In genomic region chr2:214995926-214996670, GRCh38 we compare ENCODE assay signal across 12 cellular contexts.
DNase-seq lines count a peak whose midpoint lies in the region; ATAC-seq and TF ChIP-seq lines count a peak whose summit lies in the region.
"Had no signal": no experiment of that assay in that cellular context is flagged by ENCODE, and none has a peak within 500 bp of the region (broad histone marks: within the 10 kb centered on the region; RNA-seq: fewer than 3 reads in every experiment).

No MANE protein-coding gene starts in this region.

- no peaks in the 10 kb centered on the region for H3K36me3 ChIP-seq in vagina

- no peaks in the 10 kb centered on the region for H3K4me1 ChIP-seq in vagina

- DNase-seq in foreskin fibroblast, result no peak
- no peak for DNase-seq in stimulated activated CD4-positive, alpha-beta T cell treated with anti-CD3 and anti-CD28 coated beads, Interleukin-12 subunit alpha, Interleukin-12 subunit beta, amount 100 ng/mL, for 4 hours
- no peak for DNase-seq in stimulated activated CD4-positive, alpha-beta T cell treated with anti-CD3 and anti-CD28 coated beads, Interleukin-4, amount 100 ng/mL, for 1 hour
- no peak for DNase-seq in vagina (ENCODE audit: extremely low spot score in 2 of 2)
- DNase-seq: anterior cingulate cortex, Karpas-422, NCI-H226 had no signal

- H3K27ac ChIP-seq in vagina, result no peak overlapping the region

- no peaks in the 10 kb centered on the region for H3K9me3 ChIP-seq in vagina

- H3K4me3 ChIP-seq in foreskin fibroblast (ENCODE audit: low read depth in 1 of 2, low read length in 2 of 2), result no peak overlapping the region
- no peak overlapping the region for H3K4me3 ChIP-seq in vagina
- H3K4me3 ChIP-seq: lung had no signal

- TF ChIP-seq CTCF in foreskin fibroblast (IDR thresholded peaks at IDR 0.05; ENCODE audit: low read depth, low read length) (no peak), vagina (IDR thresholded peaks at IDR 0.05) (no peak)

- TF ChIP-seq POLR2A in vagina (IDR thresholded peaks at IDR 0.05), result no peak

- peak; percentile 96 for ATAC-seq in GM18502 (IDR thresholded peaks at IDR 0.05; ENCODE audit: poor library complexity, unreplicated experiment)
- ATAC-seq in GM19455 (IDR thresholded peaks at IDR 0.05; ENCODE audit: unreplicated experiment), result peak; percentile 89
- peak; percentile 94 for ATAC-seq in HG02798 (IDR thresholded peaks at IDR 0.05; ENCODE audit: poor library complexity, unreplicated experiment)
- ATAC-seq in HG03439 (IDR thresholded peaks at IDR 0.05; ENCODE audit: unreplicated experiment), result peak; percentile 97

- intact Hi-C loops in vagina (cut with DNase I), result no loop called here

- no peaks in the 10 kb centered on the region for H3K27me3 ChIP-seq in vagina
